In genomic region chr17:64275016-64275415, GRCh38 we compare ENCODE assay signal across 23 cellular contexts.
"Had no signal": no experiment of that assay in that cellular context is flagged by ENCODE, and none has a peak within 500 bp of the region (broad histone marks: within the 10 kb centered on the region; RNA-seq: fewer than 3 reads in every experiment).

No MANE protein-coding gene starts in this region.

- H3K9me3 ChIP-seq: gastrocnemius medialis, left lung, lower lobe of right lung had no signal

- H3K27me3 Mint-ChIP-seq: memory B cell; naive thymus-derived CD4-positive, alpha-beta T cell had no signal

- DNase-seq: dermis blood vessel endothelial cell; dorsolateral prefrontal cortex; effector CD4-positive, alpha-beta T cell; effector memory CD4-positive, alpha-beta T cell; erythroblast; esophagus squamous epithelium; foreskin fibroblast; foreskin melanocyte; gastrocnemius medialis; glutamatergic neuron; head of caudate nucleus; heart right ventricle; hippocampal formation; left cardiac atrium; left lung; left ventricle myocardium superior; lower lobe of right lung; mesendoderm; midbrain; naive thymus-derived CD4-positive, alpha-beta T cell had no signal

- H3K4me3 Mint-ChIP-seq: memory B cell; naive thymus-derived CD4-positive, alpha-beta T cell had no signal

- H3K36me3 ChIP-seq: esophagus squamous epithelium, gastrocnemius medialis, heart right ventricle, left lung, lower lobe of right lung had no signal

- H3K9me3 Mint-ChIP-seq: memory B cell had no signal

- H3K27me3 ChIP-seq: dorsolateral prefrontal cortex, esophagus squamous epithelium, gastrocnemius medialis, heart right ventricle, left lung had no signal

- H3K4me3 ChIP-seq: coronary artery, dorsolateral prefrontal cortex, esophagus squamous epithelium, gastrocnemius medialis, heart right ventricle, left lung, lower lobe of right lung had no signal

- H3K27ac Mint-ChIP-seq: memory B cell had no signal

- H3K27ac ChIP-seq: coronary artery, dorsolateral prefrontal cortex, epithelial cell of prostate, esophagus squamous epithelium, gastrocnemius medialis, left lung, lower lobe of right lung had no signal
